In genomic region chr10:33760544-33760943, GRCh38 we compare ENCODE assay signal across 1 cellular context.
TF ChIP-seq lines count a peak whose summit lies in the region.

No MANE protein-coding gene starts in this region.

TF ChIP-seq in GM23338, 12 proteins besides CTCF, POLR2A, EP300 and RAD21 (continued from another document):
- TF ChIP-seq ZNF462 (CRISPR knock-in tag; IDR thresholded peaks at IDR 0.05) (no peak), JUNB (IDR thresholded peaks at IDR 0.05; ENCODE audit: unreplicated experiment) (no peak), ZNF114 (CRISPR knock-in tag; IDR thresholded peaks at IDR 0.05) (no peak), ZNF331 (CRISPR knock-in tag; IDR thresholded peaks at IDR 0.05; ENCODE audit: low read depth) (no peak), EZH2 (IDR thresholded peaks at IDR 0.05; ENCODE audit: low read depth, unreplicated experiment) (no peak), POLR2AphosphoS5 (IDR thresholded peaks at IDR 0.05; ENCODE audit: low read depth) (no peak)
- TF ChIP-seq, protein P1, sequence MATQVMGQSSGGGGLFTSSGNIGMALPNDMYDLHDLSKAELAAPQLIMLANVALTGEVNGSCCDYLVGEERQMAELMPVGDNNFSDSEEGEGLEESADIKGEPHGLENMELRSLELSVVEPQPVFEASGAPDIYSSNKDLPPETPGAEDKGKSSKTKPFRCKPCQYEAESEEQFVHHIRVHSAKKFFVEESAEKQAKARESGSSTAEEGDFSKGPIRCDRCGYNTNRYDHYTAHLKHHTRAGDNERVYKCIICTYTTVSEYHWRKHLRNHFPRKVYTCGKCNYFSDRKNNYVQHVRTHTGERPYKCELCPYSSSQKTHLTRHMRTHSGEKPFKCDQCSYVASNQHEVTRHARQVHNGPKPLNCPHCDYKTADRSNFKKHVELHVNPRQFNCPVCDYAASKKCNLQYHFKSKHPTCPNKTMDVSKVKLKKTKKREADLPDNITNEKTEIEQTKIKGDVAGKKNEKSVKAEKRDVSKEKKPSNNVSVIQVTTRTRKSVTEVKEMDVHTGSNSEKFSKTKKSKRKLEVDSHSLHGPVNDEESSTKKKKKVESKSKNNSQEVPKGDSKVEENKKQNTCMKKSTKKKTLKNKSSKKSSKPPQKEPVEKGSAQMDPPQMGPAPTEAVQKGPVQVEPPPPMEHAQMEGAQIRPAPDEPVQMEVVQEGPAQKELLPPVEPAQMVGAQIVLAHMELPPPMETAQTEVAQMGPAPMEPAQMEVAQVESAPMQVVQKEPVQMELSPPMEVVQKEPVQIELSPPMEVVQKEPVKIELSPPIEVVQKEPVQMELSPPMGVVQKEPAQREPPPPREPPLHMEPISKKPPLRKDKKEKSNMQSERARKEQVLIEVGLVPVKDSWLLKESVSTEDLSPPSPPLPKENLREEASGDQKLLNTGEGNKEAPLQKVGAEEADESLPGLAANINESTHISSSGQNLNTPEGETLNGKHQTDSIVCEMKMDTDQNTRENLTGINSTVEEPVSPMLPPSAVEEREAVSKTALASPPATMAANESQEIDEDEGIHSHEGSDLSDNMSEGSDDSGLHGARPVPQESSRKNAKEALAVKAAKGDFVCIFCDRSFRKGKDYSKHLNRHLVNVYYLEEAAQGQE (IDR thresholded peaks at IDR 0.05; ENCODE audit: unreplicated experiment) = no peak
